Comparison of ENCODE assay signal across 8 cellular contexts in genomic region chr3:21750831-21751391, GRCh38. TPM values are rescaled to one million over a fixed set of nuclear protein-coding genes. Genes with fewer than 3 reads are reported as not detected.
DNase-seq lines count a peak whose midpoint lies in the region; ATAC-seq, FAIRE-seq and TF ChIP-seq lines count a peak whose summit lies in the region.

A gene with protein sequence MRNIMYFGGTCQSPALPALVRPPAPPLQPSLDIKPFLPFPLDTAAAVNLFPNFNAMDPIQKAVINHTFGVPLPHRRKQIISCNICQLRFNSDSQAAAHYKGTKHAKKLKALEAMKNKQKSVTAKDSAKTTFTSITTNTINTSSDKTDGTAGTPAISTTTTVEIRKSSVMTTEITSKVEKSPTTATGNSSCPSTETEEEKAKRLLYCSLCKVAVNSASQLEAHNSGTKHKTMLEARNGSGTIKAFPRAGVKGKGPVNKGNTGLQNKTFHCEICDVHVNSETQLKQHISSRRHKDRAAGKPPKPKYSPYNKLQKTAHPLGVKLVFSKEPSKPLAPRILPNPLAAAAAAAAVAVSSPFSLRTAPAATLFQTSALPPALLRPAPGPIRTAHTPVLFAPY (minus strand): TSS chr3:21751210. CDS start chr3:21750916, 294 bp downstream.

- peaks cover 12% of the 10 kb centered on the region for H3K27me3 ChIP-seq in neuron (ENCODE audit: insufficient read depth, low read length)

- H3K9me3 ChIP-seq in neuron (ENCODE audit: low read length) = no peaks in the 10 kb centered on the region

- no peak for FAIRE-seq in frontal cortex (lab: Jason Lieb, UNC)

- ATAC-seq in HG03097 (IDR thresholded peaks at IDR 0.05; ENCODE audit: low FRiP score, unreplicated experiment) (no peak), HG03378 (IDR thresholded peaks at IDR 0.05; ENCODE audit: unreplicated experiment) (no peak)

- peak within 1 kb of the TSS; percentile 33 for H2AFZ ChIP-seq in neuron (ENCODE audit: low read depth, low read length)

- H3K4me1 ChIP-seq in neuron (ENCODE audit: insufficient read depth, low read length) = peaks cover 11% of the 10 kb centered on the region

- DNase-seq in AG10803 (ENCODE audit: low read depth) = peak; percentile 74
- peak; percentile 24 to 56 for DNase-seq in SHP77 (lab: John Stamatoyannopoulos, UW)
- peak in 1 of 2 donors; percentile 14 for DNase-seq in frontal cortex (ENCODE audit: low spot score in 2 of 2)
- DNase-seq in NOMO-1 treated with dmso at 0.1 percent for 144 hours (lab: John Stamatoyannopoulos, UW; ENCODE audit: unreplicated experiment) = no peak
- no peak for DNase-seq in GM20000 (ENCODE audit: low spot score)

- no peak for TF ChIP-seq CTCF in AG10803 (conservative IDR thresholded peaks at IDR 0.05; ENCODE audit: low read length)
- no peak for TF ChIP-seq CTCF in GM20000 (IDR thresholded peaks at IDR 0.05; ENCODE audit: extremely low read depth, missing control alignments)

- peak within 1 kb of the TSS; percentile 72 for H3K4me3 ChIP-seq in AG10803 (ENCODE audit: low read length)
- H3K4me3 ChIP-seq in neuron (ENCODE audit: low read length) = peak within 1 kb of the TSS; percentile 27

- H3K36me3 ChIP-seq in neuron (ENCODE audit: insufficient read depth, low read length) = no peaks in the 10 kb centered on the region

RNA-seq across cellular contexts. Expression of the gene that starts here (rescaled TPM):
- 17.5 TPM for total RNA-seq in frontal cortex

Comparison
In these comparisons a context has a peak if more than half of its experiments do, and no peak if none do; other contexts are left out.
1. DNase-seq: peak in AG10803 (single experiment) and SHP77 (2 of 2); none in NOMO-1 treated with dmso at 0.1 percent for 144 hours (single experiment) and GM20000 (single experiment).